Comparison of ENCODE assay signal across 8 cellular contexts in the genomic region with DNA sequence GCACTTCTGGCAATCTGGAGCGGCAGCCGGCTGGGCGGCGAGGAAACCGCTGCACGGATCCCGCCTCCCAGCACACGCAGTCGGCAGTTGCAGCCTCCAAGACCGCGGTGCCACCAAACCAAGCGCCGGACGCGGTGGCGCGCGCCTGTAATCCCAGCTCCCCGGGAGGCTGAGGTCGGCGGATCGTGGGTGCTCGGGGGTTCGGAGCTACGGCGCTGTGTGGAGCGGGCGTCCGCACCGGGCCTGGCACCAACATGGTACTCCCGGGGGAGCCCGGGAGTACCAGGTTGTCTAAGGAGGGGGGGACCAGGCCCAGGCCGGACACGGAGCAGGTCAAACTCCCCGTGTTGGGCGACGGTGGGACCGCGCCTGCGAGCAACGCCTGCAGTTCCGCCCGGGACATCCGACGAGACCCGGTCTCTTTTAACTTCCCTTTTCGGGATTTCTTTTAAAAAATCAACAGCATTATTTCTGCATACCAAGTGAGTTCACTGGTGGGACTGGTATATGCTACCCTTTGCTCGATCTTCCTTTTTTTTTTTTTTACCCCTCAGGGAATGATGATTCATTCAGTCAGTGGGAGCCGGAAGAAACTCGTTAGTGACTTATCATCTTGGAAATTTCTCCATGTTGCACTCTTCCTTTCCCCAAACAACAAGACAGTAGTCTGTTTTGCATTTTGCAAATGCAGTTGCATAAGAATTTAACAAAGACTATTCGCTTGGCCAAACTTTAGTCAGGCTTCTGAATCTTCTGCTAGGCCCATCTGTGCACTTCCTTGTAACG. TPM values are rescaled to one million over a fixed set of nuclear protein-coding genes. Genes with fewer than 3 reads are reported as not detected.
DNase-seq lines count a peak whose midpoint lies in the region; ATAC-seq and TF ChIP-seq lines count a peak whose summit lies in the region.

No MANE protein-coding gene starts in this region.

- peak overlapping the region; percentile 39 for H3K4me2 ChIP-seq in trophoblast cell (ENCODE audit: low read length)

- H3K36me3 ChIP-seq in esophagus muscularis mucosa (no peaks in the 10 kb centered on the region), trophoblast cell (ENCODE audit: control insufficient read depth in 1 of 2, insufficient read depth in 2 of 2, low read length in 2 of 2) (no peaks in the 10 kb centered on the region)

- peak overlapping the region; percentile 88 for H4K8ac ChIP-seq in trophoblast cell (ENCODE audit: low read depth, low read length)

- H4K91ac ChIP-seq in trophoblast cell (ENCODE audit: low read depth, low read length), result peak overlapping the region; percentile 99

- TF ChIP-seq POLR2A in esophagus muscularis mucosa (IDR thresholded peaks at IDR 0.05; ENCODE audit: low read depth), result no peak

- H3K27me3 ChIP-seq in esophagus muscularis mucosa (peaks cover 0 to 42% (median 6%) of the 10 kb centered on the region in 4 donors), trophoblast cell (ENCODE audit: insufficient read depth, low read length) (no peaks in the 10 kb centered on the region)

- peak overlapping the region; percentile 97 for H2BK120ac ChIP-seq in trophoblast cell (ENCODE audit: insufficient read depth, low read length, poor library complexity)

- peak overlapping the region; percentile 76 for H4K12ac ChIP-seq in trophoblast cell (ENCODE audit: low read depth, low read length)

- H3K9me3 ChIP-seq in esophagus muscularis mucosa, result no peaks in the 10 kb centered on the region
- H3K9me3 ChIP-seq in trophoblast cell (ENCODE audit: insufficient read depth, low read depth, low read length), result no peaks in the 10 kb centered on the region

- TF ChIP-seq EP300 in esophagus muscularis mucosa (IDR thresholded peaks at IDR 0.05), result no peak

- in situ Hi-C loops in GM13976 (cut with MboI; ENCODE audit: low sequenced_read_pairs, unreplicated experiment), result no loop called here

- H3K27ac Mint-ChIP-seq in T-helper 2 cell treated with Interferon-gamma antibody and Interleukin-4, amounts not matched to agents 5 μg/mL and 100 μg/mL, for 36 hours, result no peak overlapping the region

- H3K18ac ChIP-seq in trophoblast cell (ENCODE audit: low read length), result peak overlapping the region; percentile 99

- no peak overlapping the region for H3K27ac ChIP-seq in esophagus muscularis mucosa (replicated peaks in 1 of 4)
- peak overlapping the region; percentile 98 for H3K27ac ChIP-seq in trophoblast cell (ENCODE audit: low read depth, low read length)

- H3K4me3 ChIP-seq in esophagus muscularis mucosa, result peak overlapping the region in 3 of 4 donors; percentile 37 to 42 (median 40)
- peak overlapping the region; percentile 31 for H3K4me3 ChIP-seq in trophoblast cell (ENCODE audit: low read depth, low read length)

- H3K27me3 Mint-ChIP-seq in T-helper 2 cell treated with Interferon-gamma antibody and Interleukin-4, amounts not matched to agents 5 μg/mL and 100 μg/mL, for 36 hours (ENCODE audit: low read depth), result peaks cover 33% of the 10 kb centered on the region

- no peak overlapping the region for H3K9ac ChIP-seq in trophoblast cell (ENCODE audit: low read length)

- H3K79me2 ChIP-seq in trophoblast cell (ENCODE audit: control insufficient read depth, insufficient read depth, low read length, poor library complexity), result peaks cover 9% of the 10 kb centered on the region

- peak overlapping the region; percentile 93 for H3K4ac ChIP-seq in trophoblast cell (ENCODE audit: low read depth, low read length)

- intact Hi-C loops in esophagus muscularis mucosa (cut with DNase I), result no loop called here

- H3K4me1 ChIP-seq in esophagus muscularis mucosa (peaks cover 0 to 19% (median 14%) of the 10 kb centered on the region in 4 donors), trophoblast cell (ENCODE audit: control insufficient read depth in 1 of 2, insufficient read depth in 2 of 2, low read length in 2 of 2) (peaks cover 17 to 21% of the 10 kb centered on the region in 2 experiments)

- DNase-seq in GM13976 (ENCODE audit: low spot score) (peak; percentile 41), esophagus muscularis mucosa (ENCODE audit: extremely low spot score) (no peak), trophoblast cell (peak; percentile 42 to 85), NCI-H1694 (lab: John Stamatoyannopoulos, UW) (no peak)
- DNase-seq in T-helper 2 cell treated with Interferon-gamma antibody and Interleukin-4, amounts not matched to agents 5 μg/mL and 100 μg/mL, for 36 hours (ENCODE audit: low spot score), result no peak
- no peak for DNase-seq in effector CD4-positive, alpha-beta T cell

- H3K9me3 Mint-ChIP-seq in T-helper 2 cell treated with Interferon-gamma antibody and Interleukin-4, amounts not matched to agents 5 μg/mL and 100 μg/mL, for 36 hours, result no peaks in the 10 kb centered on the region

- peak overlapping the region; percentile 80 for H2AFZ ChIP-seq in trophoblast cell (ENCODE audit: insufficient read depth, low read length, poor library complexity)

- TF ChIP-seq CTCF in GM13976 (IDR thresholded peaks at IDR 0.05; ENCODE audit: borderline replicate concordance, control extremely low read depth, extremely low read depth, insufficient read depth, missing control alignments) (no peak), esophagus muscularis mucosa (IDR thresholded peaks at IDR 0.05) (no peak)

- peak overlapping the region; percentile 91 for H3K14ac ChIP-seq in trophoblast cell (ENCODE audit: low read length)

- H3K79me1 ChIP-seq in trophoblast cell (ENCODE audit: low read length), result peaks cover 31% of the 10 kb centered on the region

- peak overlapping the region; percentile 90 for H2BK12ac ChIP-seq in trophoblast cell (ENCODE audit: low read length)

- H2AK5ac ChIP-seq in trophoblast cell (ENCODE audit: low read length), result peak overlapping the region; percentile 98

- H2BK5ac ChIP-seq in trophoblast cell (ENCODE audit: low read depth, low read length, poor library complexity), result peak overlapping the region; percentile 94

- ATAC-seq in HG02678 (IDR thresholded peaks at IDR 0.05; ENCODE audit: unreplicated experiment), result no peak
- ATAC-seq in HG02970 (IDR thresholded peaks at IDR 0.05; ENCODE audit: low FRiP score, unreplicated experiment), result no peak

- WGBS in esophagus muscularis mucosa, result 47% methylated on average over 22 of the region's 52 CpGs
- no CpG with 5 or more reads among the region's 52 CpGs for WGBS in trophoblast cell (ENCODE audit: extremely low coverage, insufficient coverage, insufficient read length)

- peaks cover 9% of the 10 kb centered on the region for H3K36me3 Mint-ChIP-seq in T-helper 2 cell treated with Interferon-gamma antibody and Interleukin-4, amounts not matched to agents 5 μg/mL and 100 μg/mL, for 36 hours (ENCODE audit: low read depth)

- peak overlapping the region; percentile 74 for H3K4me3 Mint-ChIP-seq in T-helper 2 cell treated with Interferon-gamma antibody and Interleukin-4, amounts not matched to agents 5 μg/mL and 100 μg/mL, for 36 hours

- H3K4me1 Mint-ChIP-seq in T-helper 2 cell treated with Interferon-gamma antibody and Interleukin-4, amounts not matched to agents 5 μg/mL and 100 μg/mL, for 36 hours (ENCODE audit: low read depth), result peaks cover 35% of the 10 kb centered on the region

- no peak overlapping the region for H3K23ac ChIP-seq in trophoblast cell (ENCODE audit: low read length)

RNA-seq across cellular contexts. Expression of gene ZNF311, which starts 27.6 kb away (rescaled TPM):
- total RNA-seq in esophagus muscularis mucosa, result 1 to 10 TPM in 1 of 4 donors, under 1 TPM in 3; 0.17 to 1.7 (median 0.53) TPM
- polyA plus RNA-seq in trophoblast cell (2013), result 0.53 and 0.67 TPM in 2 replicates

RNA-seq across cellular contexts. Expression of gene TRIM27, which starts 53.8 kb away (rescaled TPM):
- total RNA-seq in esophagus muscularis mucosa, result 10 to 100 TPM; 31.1 to 42.2 (median 36.0) TPM
- 53.3 and 54.2 TPM in 2 replicates for polyA plus RNA-seq in trophoblast cell (2013)

Comparison
In these comparisons a context has a peak if more than half of its experiments do, and no peak if none do; other contexts are left out.
1. DNase-seq: peak in GM13976 (single experiment) and trophoblast cell (2 of 2); none in T-helper 2 cell treated with Interferon-gamma antibody and Interleukin-4, amounts not matched to agents 5 μg/mL and 100 μg/mL, for 36 hours (single experiment), esophagus muscularis mucosa (single experiment), NCI-H1694 (single experiment) and effector CD4-positive, alpha-beta T cell (single experiment).